ENCODE assay signal across 9 cellular contexts in the genomic region with DNA sequence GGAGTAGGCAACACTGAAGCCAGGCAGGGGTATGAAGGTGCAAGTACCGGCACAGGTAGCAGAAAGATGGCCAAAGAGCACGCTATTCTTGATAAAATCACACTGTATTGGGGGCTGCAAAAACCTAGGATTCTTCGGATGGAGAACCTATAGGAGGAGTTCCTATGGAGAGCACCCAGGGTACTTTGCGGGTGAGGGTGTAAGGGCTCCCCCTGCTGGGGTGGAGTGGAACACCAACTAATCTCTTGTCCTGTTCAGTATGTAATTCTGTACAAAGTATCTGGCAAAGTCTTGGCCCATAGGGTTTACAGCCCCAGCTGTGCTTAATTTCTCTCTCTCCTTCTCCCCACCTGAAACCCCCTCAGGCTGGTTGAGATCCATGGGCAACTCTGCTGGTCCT.
DNase-seq lines count a peak whose midpoint lies in the region; ATAC-seq and TF ChIP-seq lines count a peak whose summit lies in the region.
"Had no signal": no experiment of that assay in that cellular context is flagged by ENCODE, and none has a peak within 500 bp of the region (broad histone marks: within the 10 kb centered on the region; RNA-seq: fewer than 3 reads in every experiment).

No MANE protein-coding gene starts in this region.

- no peak overlapping the region for H3K4me3 ChIP-seq in OCI-LY1 (ENCODE audit: low read depth, low read length, poor library complexity, severe bottlenecking)
- H3K4me3 ChIP-seq in fibroblast of pulmonary artery (replicated peaks; ENCODE audit: low read depth, low read length) = no peak overlapping the region
- H3K4me3 ChIP-seq: tibial nerve had no signal

- H3K4me1 ChIP-seq in OCI-LY1 (ENCODE audit: insufficient read depth, low read length, severe bottlenecking) = no peaks in the 10 kb centered on the region
- H3K4me1 ChIP-seq: tibial nerve had no signal

- peak; percentile 39 for DNase-seq in stimulated activated CD4-positive, alpha-beta T cell treated with anti-CD3 and anti-CD28 coated beads, Interleukin-15, amount 100 ng/mL, for 24 hours
- DNase-seq in stimulated activated CD4-positive, alpha-beta T cell treated with anti-CD3 and anti-CD28 coated beads, Interleukin-4, amount 100 ng/mL, for 4 hours = no peak
- DNase-seq in fibroblast of pulmonary artery (ENCODE audit: low read depth) (no peak), A172 (ENCODE audit: low spot score) (no peak), LoVo (ENCODE audit: low spot score) (no peak)

- H3K9me2 ChIP-seq in OCI-LY1 (ENCODE audit: low read depth, low read length) = no peaks in the 10 kb centered on the region

- no peaks in the 10 kb centered on the region for H3K36me3 ChIP-seq in OCI-LY1 (ENCODE audit: insufficient read depth, low read length)
- H3K36me3 ChIP-seq: tibial nerve had no signal

- H2AFZ ChIP-seq in OCI-LY1 (ENCODE audit: low read length) = no peak overlapping the region

- no peaks in the 10 kb centered on the region for H3K9me3 ChIP-seq in OCI-LY1 (ENCODE audit: low read length)

- TF ChIP-seq CTCF in OCI-LY1 (IDR thresholded peaks at IDR 0.05; ENCODE audit: low read length) (peak; percentile 52), fibroblast of pulmonary artery (IDR thresholded peaks at IDR 0.05; ENCODE audit: low read length, missing control alignments) (peak; percentile 14)

- no peak overlapping the region for H3K9ac ChIP-seq in OCI-LY1 (ENCODE audit: low read length)

- H3K27ac ChIP-seq in OCI-LY1 (ENCODE audit: low read depth, low read length, poor library complexity, severe bottlenecking) = no peak overlapping the region
- H3K27ac ChIP-seq: tibial nerve had no signal

- ATAC-seq in HG03342 (IDR thresholded peaks at IDR 0.05; ENCODE audit: unreplicated experiment) = no peak
- no peak for ATAC-seq in HG03457 (IDR thresholded peaks at IDR 0.05; ENCODE audit: unreplicated experiment)

- H3K4me2 ChIP-seq in OCI-LY1 (ENCODE audit: low read length) = no peak overlapping the region

- no peaks in the 10 kb centered on the region for H3F3A ChIP-seq in OCI-LY1 (ENCODE audit: insufficient read depth, low read length)

- no peaks in the 10 kb centered on the region for H4K20me1 ChIP-seq in OCI-LY1 (ENCODE audit: insufficient read depth, low read length)

- no peaks in the 10 kb centered on the region for H3K27me3 ChIP-seq in OCI-LY1 (ENCODE audit: insufficient read depth, low read length)
- H3K27me3 ChIP-seq: tibial nerve had no signal

- H3K79me2 ChIP-seq in OCI-LY1 (ENCODE audit: insufficient read depth, low read length) = no peaks in the 10 kb centered on the region
